6 cellular contexts compared by ENCODE assay signal in genomic region chr13:19283836-19284235, GRCh38.
"Had no signal": no experiment of that assay in that cellular context is flagged by ENCODE, and none has a peak within 500 bp of the region (broad histone marks: within the 10 kb centered on the region; RNA-seq: fewer than 3 reads in every experiment).

No MANE protein-coding gene starts in this region.

- ATAC-seq: GM23338, HepG2 had no signal

- DNase-seq: H9, HCEC 1CT, KBM-7 had no signal

- H3K4me3 ChIP-seq: GM23338 had no signal

- H3K27ac ChIP-seq: HL-60 had no signal
